In the genomic region with DNA sequence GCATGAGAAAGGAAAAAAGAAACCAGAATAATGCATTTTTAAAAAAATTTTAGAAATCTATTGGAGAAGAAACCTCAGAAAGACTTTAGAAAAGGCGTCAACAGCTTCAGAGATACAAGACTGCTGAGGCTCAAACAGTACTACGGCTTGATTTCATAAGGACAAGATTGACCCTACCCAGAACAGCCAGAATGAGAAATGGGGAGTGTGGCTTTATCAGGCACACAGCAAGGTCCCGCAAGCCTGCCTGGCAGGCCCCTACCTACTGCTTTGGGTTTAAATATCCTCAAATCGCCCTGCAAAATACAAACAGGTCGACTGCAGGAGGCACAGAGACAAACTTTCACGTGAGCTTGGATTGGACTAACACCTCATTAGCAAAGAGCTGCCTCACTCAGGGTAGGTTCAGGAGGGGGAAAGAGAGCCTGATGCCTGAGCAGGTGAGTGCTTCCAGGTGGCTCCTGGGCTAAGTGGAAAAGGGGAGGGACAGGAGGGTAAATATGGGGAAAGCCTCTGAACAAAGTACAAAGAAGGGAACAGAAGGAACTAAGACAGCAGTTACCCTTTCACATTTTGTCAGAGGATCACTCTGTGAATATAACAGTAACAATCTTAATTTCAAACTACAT, we compare ENCODE assay signal across 21 cellular contexts.
A peak's percentile ranks its signal among the peaks of the same experiment; 100 is the strongest.
DNase-seq lines count a peak whose midpoint lies in the region; ATAC-seq, FAIRE-seq and TF ChIP-seq lines count a peak whose summit lies in the region.
"Had no signal": no experiment of that assay in that cellular context is flagged by ENCODE, and none has a peak within 500 bp of the region (broad histone marks: within the 10 kb centered on the region; RNA-seq: fewer than 3 reads in every experiment).

No MANE protein-coding gene starts in this region.

- no peaks in the 10 kb centered on the region for H4K20me1 ChIP-seq in HepG2 (ENCODE audit: insufficient read depth, low read length)
- H4K20me1 ChIP-seq: BLaER1 treated with 17β-estradiol and CSF1 and Interleukin-3, amounts not matched to agents 10 nM and 100 nM had no signal

- H3K4me1 ChIP-seq in liver (ENCODE audit: control insufficient read depth in 4 of 4, insufficient read depth in 4 of 4, low read length in 3 of 4) (peaks cover 3 to 8% (median 5%) of the 10 kb centered on the region in 4 donors), HepG2 (ENCODE audit: insufficient read depth, low read length) (no peaks in the 10 kb centered on the region), iPS-15b (ENCODE audit: control insufficient read depth, insufficient read depth, low read length) (peaks cover 17% of the 10 kb centered on the region)
- H3K4me1 ChIP-seq: BLaER1 treated with 17β-estradiol and CSF1 and Interleukin-3, amounts not matched to agents 10 nM and 100 nM had no signal

- H3K27me3 ChIP-seq in liver (ENCODE audit: control insufficient read depth in 4 of 4, insufficient read depth in 4 of 4, low read length in 3 of 4) (no peaks in the 10 kb centered on the region), HepG2 (ENCODE audit: control insufficient read depth in 1 of 2, insufficient read depth in 2 of 2, low read length in 2 of 2) (no peaks in the 10 kb centered on the region), iPS-15b (ENCODE audit: control insufficient read depth, insufficient read depth, low read length) (no peaks in the 10 kb centered on the region)
- H3K27me3 ChIP-seq: BLaER1 treated with 17β-estradiol and CSF1 and Interleukin-3, amounts not matched to agents 10 nM and 100 nM had no signal

- H3K36me3 ChIP-seq in liver (ENCODE audit: control insufficient read depth in 4 of 4, insufficient read depth in 3 of 4, low read depth in 1 of 4, low read length in 3 of 4) (no peaks in the 10 kb centered on the region), HepG2 (replicated peaks in 1 of 2; ENCODE audit: control insufficient read depth in 1 of 2, insufficient read depth in 2 of 2, low read length in 2 of 2) (no peaks in the 10 kb centered on the region), iPS-15b (ENCODE audit: control insufficient read depth, insufficient read depth, low read length) (no peaks in the 10 kb centered on the region)
- H3K36me3 ChIP-seq: BLaER1 treated with 17β-estradiol and CSF1 and Interleukin-3, amounts not matched to agents 10 nM and 100 nM; thoracic aorta had no signal

- H3K4me3 Mint-ChIP-seq in natural killer cell treated with Interleukin-12 subunit alpha and Interleukin-12 subunit beta and Interleukin-15 and Interleukin-18, amount 100 ng/mL, for 72 hours = no peak overlapping the region
- H3K4me3 Mint-ChIP-seq: activated CD4-positive, alpha-beta T cell treated with anti-CD3 and anti-CD28 coated beads, Interleukin-2, amount 10 ng/mL, durations not matched to agents 24 days and 14 days; neural crest cell had no signal

- TF ChIP-seq POLR2A in HepG2 (IDR thresholded peaks at IDR 0.05; ENCODE audit: insufficient read depth in 1 of 2, low read depth in 2 of 2, low read length in 2 of 2) = no peak

- CTCF ChIA-PET in HepG2 (lab: Yijun Ruan, JAX; ENCODE audit: low intra/inter-chr PET ratio, low total read pairs) = no interaction called here

- H3K4me3 ChIP-seq in liver (ENCODE audit: low read depth in 1 of 3, low read length in 3 of 3) = no peak overlapping the region
- no peak overlapping the region for H3K4me3 ChIP-seq in HepG2 (replicated peaks in 1 of 3; ENCODE audit: insufficient read depth in 1 of 3, low read depth in 2 of 3, low read length in 3 of 3)
- no peak overlapping the region for H3K4me3 ChIP-seq in iPS-15b (ENCODE audit: low read depth, low read length)
- H3K4me3 ChIP-seq: BLaER1 treated with 17β-estradiol and CSF1 and Interleukin-3, amounts not matched to agents 10 nM and 100 nM; thoracic aorta had no signal

- H3K4me1 Mint-ChIP-seq in natural killer cell treated with Interleukin-12 subunit alpha and Interleukin-12 subunit beta and Interleukin-15 and Interleukin-18, amount 100 ng/mL, for 72 hours (ENCODE audit: low read depth in 2 of 2) = no peaks in the 10 kb centered on the region

- no peak overlapping the region for H2AFZ ChIP-seq in HepG2 (ENCODE audit: low read length)

- WGBS in liver = 47% methylated on average over 6 of the region's 6 CpGs
- WGBS in HepG2 (ENCODE audit: low lambda C conversion rate) = 13% methylated on average over 6 of the region's 6 CpGs

- no peak for TF ChIP-seq EP300 in HepG2 (IDR thresholded peaks at IDR 0.05; ENCODE audit: low read depth in 2 of 2, low read length in 2 of 2)
- TF ChIP-seq EP300 in HepG2 (CRISPR knock-in tag; IDR thresholded peaks at IDR 0.05; ENCODE audit: borderline replicate concordance) = no peak

- H3K9me3 Mint-ChIP-seq in natural killer cell treated with Interleukin-12 subunit alpha and Interleukin-12 subunit beta and Interleukin-15 and Interleukin-18, amount 100 ng/mL, for 72 hours = no peaks in the 10 kb centered on the region
- H3K9me3 Mint-ChIP-seq: activated CD4-positive, alpha-beta T cell treated with anti-CD3 and anti-CD28 coated beads, Interleukin-2, amount 10 ng/mL, durations not matched to agents 24 days and 14 days; neural crest cell had no signal

- H3K36me3 Mint-ChIP-seq in natural killer cell treated with Interleukin-12 subunit alpha and Interleukin-12 subunit beta and Interleukin-15 and Interleukin-18, amount 100 ng/mL, for 72 hours = no peaks in the 10 kb centered on the region

- no peaks in the 10 kb centered on the region for H3K79me2 ChIP-seq in HepG2 (ENCODE audit: insufficient read depth, low read length)

- no peak for TF ChIP-seq RAD21 in liver (IDR thresholded peaks at IDR 0.05)
- TF ChIP-seq RAD21 in HepG2 (CRISPR knock-in tag; IDR thresholded peaks at IDR 0.05) = no peak

- BruUV-seq in HepG2 (replicated peaks; lab: Mats Ljungman, UMichigan) = no TSS peak

- peaks cover 29 to 50% of the 10 kb centered on the region in 2 donors for H3K27me3 Mint-ChIP-seq in natural killer cell treated with Interleukin-12 subunit alpha and Interleukin-12 subunit beta and Interleukin-15 and Interleukin-18, amount 100 ng/mL, for 72 hours

- TF ChIP-seq CTCF in liver (IDR thresholded peaks at IDR 0.05; ENCODE audit: low read depth, low read length, missing input control) = no peak
- TF ChIP-seq CTCF in HepG2 (CRISPR knock-in tag; IDR thresholded peaks at IDR 0.05) = no peak

- no peak for FAIRE-seq in HepG2 (lab: Jason Lieb, UNC)
- peak; percentile 50 for FAIRE-seq in urothelium cell line (lab: Jason Lieb, UNC)
- FAIRE-seq: TTC549 had no signal

- DNase-seq in HepG2 (ENCODE audit: low spot score) (no peak), NCI-H345 treated with DMSO at 0.1 percent for 48 hours (lab: John Stamatoyannopoulos, UW; ENCODE audit: unreplicated experiment) (peak; percentile 9), urothelium cell line (ENCODE audit: low spot score) (no peak), Right ventricle myocardium superior (no peak), KG1 (lab: John Stamatoyannopoulos, UW) (no peak)
- no peak for DNase-seq in natural killer cell treated with Interleukin-12 subunit alpha and Interleukin-12 subunit beta and Interleukin-15 and Interleukin-18, amount 100 ng/mL, for 72 hours (ENCODE audit: low spot score)
- DNase-seq: activated CD4-positive, alpha-beta T cell treated with anti-CD3 and anti-CD28 coated beads, Interleukin-2, amount 10 ng/mL, durations not matched to agents 24 days and 14 days; effector memory CD4-positive, alpha-beta T cell; GDM1; midbrain; MV-4-11; NCI-H446; stimulated activated CD4-positive, alpha-beta T cell treated with anti-CD3 and anti-CD28 coated beads, Interleukin-2, amount 100 ng/mL, for 24 hours; stimulated activated naive CD4-positive, alpha-beta T cell had no signal

- H3K27ac ChIP-seq in liver (ENCODE audit: low read depth in 1 of 2, low read length in 2 of 2) (no peak overlapping the region), HepG2 (ENCODE audit: extremely low read length, insufficient read depth, low read length) (no peak overlapping the region)
- H3K27ac ChIP-seq: BLaER1 treated with 17β-estradiol and CSF1 and Interleukin-3, amounts not matched to agents 10 nM and 100 nM; thoracic aorta had no signal

- H3K9me3 ChIP-seq in liver (ENCODE audit: control insufficient read depth in 4 of 4, low read length in 3 of 4) (no peaks in the 10 kb centered on the region), HepG2 (ENCODE audit: low read length) (no peaks in the 10 kb centered on the region), iPS-15b (ENCODE audit: control insufficient read depth, insufficient read depth, low read length) (no peaks in the 10 kb centered on the region)
- H3K9me3 ChIP-seq: BLaER1 treated with 17β-estradiol and CSF1 and Interleukin-3, amounts not matched to agents 10 nM and 100 nM; thoracic aorta had no signal

- in situ Hi-C loops in HepG2 (cut with HindIII; ENCODE audit: extremely low pct_ligation_motif_present, low pct_unique_long_range_greater_than_20kb) = no loop called here

- H3K9ac ChIP-seq in liver (ENCODE audit: low read depth in 1 of 2, low read length in 2 of 2) (no peak overlapping the region), HepG2 (ENCODE audit: insufficient read depth, low read depth, low read length) (no peak overlapping the region), iPS-15b (ENCODE audit: low read depth, low read length) (peak overlapping the region; percentile 2)
- H3K9ac ChIP-seq: BLaER1 treated with 17β-estradiol and CSF1 and Interleukin-3, amounts not matched to agents 10 nM and 100 nM had no signal

- POLR2A ChIA-PET in HepG2 (lab: Yijun Ruan, JAX) = no interaction called here

- no peak overlapping the region for H3K4me2 ChIP-seq in HepG2 (ENCODE audit: low read depth, low read length)
- H3K4me2 ChIP-seq: BLaER1 treated with 17β-estradiol and CSF1 and Interleukin-3, amounts not matched to agents 10 nM and 100 nM had no signal

- ATAC-seq in HepG2 = no peak
- ATAC-seq in natural killer cell treated with Interleukin-12 subunit alpha and Interleukin-12 subunit beta and Interleukin-15 and Interleukin-18, amount 100 ng/mL, for 72 hours = no peak
- no peak for ATAC-seq in Right ventricle myocardium superior (ENCODE audit: poor library complexity)

- no peak overlapping the region for H3K27ac Mint-ChIP-seq in natural killer cell treated with Interleukin-12 subunit alpha and Interleukin-12 subunit beta and Interleukin-15 and Interleukin-18, amount 100 ng/mL, for 72 hours
- H3K27ac Mint-ChIP-seq: activated CD4-positive, alpha-beta T cell treated with anti-CD3 and anti-CD28 coated beads, Interleukin-2, amount 10 ng/mL, durations not matched to agents 24 days and 14 days; progenitor cell of endocrine pancreas had no signal

- intact Hi-C loops in HepG2 (cut with micrococcal nuclease; ENCODE audit: unreplicated experiment) (no loop called here), Right ventricle myocardium superior (cut with DNase I) (no loop called here)

TF ChIP-seq in liver, 16 proteins besides CTCF, POLR2A, EP300 and RAD21 (continues in another document):
- TF ChIP-seq, protein P1, sequence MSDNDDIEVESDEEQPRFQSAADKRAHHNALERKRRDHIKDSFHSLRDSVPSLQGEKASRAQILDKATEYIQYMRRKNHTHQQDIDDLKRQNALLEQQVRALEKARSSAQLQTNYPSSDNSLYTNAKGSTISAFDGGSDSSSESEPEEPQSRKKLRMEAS (IDR thresholded peaks at IDR 0.05) = no peak

TF ChIP-seq in HepG2, 621 proteins besides CTCF, POLR2A, EP300 and RAD21 (continues in another document):
- no peak for TF ChIP-seq NR2F2 (IDR thresholded peaks at IDR 0.05; ENCODE audit: borderline replicate concordance, low read depth)
